Comparison of ENCODE assay signal across 10 cellular contexts in genomic region chr15:74242296-74242929, GRCh38. TPM values are rescaled to one million over a fixed set of nuclear protein-coding genes. Genes with fewer than 3 reads are reported as not detected.
DNase-seq lines count a peak whose midpoint lies in the region; ATAC-seq and TF ChIP-seq lines count a peak whose summit lies in the region.
"Had no signal": no experiment of that assay in that cellular context is flagged by ENCODE, and none has a peak within 500 bp of the region (broad histone marks: within the 10 kb centered on the region; RNA-seq: fewer than 3 reads in every experiment).

No MANE protein-coding gene starts in this region.

- no peak overlapping the region for H2BK15ac ChIP-seq in mesendoderm (replicated peaks; ENCODE audit: low read depth)

- in situ Hi-C loops in HAP-1 (cut with MboI; ENCODE audit: low sequenced_read_pairs) = no loop called here

- no peak for TF ChIP-seq CTCF in body of pancreas (IDR thresholded peaks at IDR 0.05)

- no peak overlapping the region for H4K8ac ChIP-seq in mesendoderm (ENCODE audit: low read depth, low read length)

- DNase-seq in HK-2 (ENCODE audit: unreplicated experiment) = peak; percentile 44
- peak; percentile 31 to 64 (median 43) for DNase-seq in body of pancreas
- peak; percentile 42 for DNase-seq in mesendoderm
- no peak for DNase-seq in RKO (ENCODE audit: low spot score)
- no peak for DNase-seq in HAP-1 (ENCODE audit: low spot score in 2 of 2)
- DNase-seq: hippocampal formation had no signal

- no peak overlapping the region for H3K4me2 ChIP-seq in mesendoderm (ENCODE audit: low read length)

- TF ChIP-seq POLR2A in body of pancreas (IDR thresholded peaks at IDR 0.05) = no peak

- peak overlapping the region; percentile 69 for H2AFZ ChIP-seq in ACC112 (ENCODE audit: low read length, unreplicated experiment)

- no peak overlapping the region for H4K5ac ChIP-seq in mesendoderm (ENCODE audit: low read length)

- no peak overlapping the region for H3K23ac ChIP-seq in mesendoderm (ENCODE audit: low read length)

- H3K4me1 ChIP-seq in ACC112 (ENCODE audit: control insufficient read depth, insufficient read depth, low read length, unreplicated experiment) = peaks cover 49% of the 10 kb centered on the region
- peaks cover 35% of the 10 kb centered on the region for H3K4me1 ChIP-seq in body of pancreas
- H3K4me1 ChIP-seq in mesendoderm (ENCODE audit: control insufficient read depth, low read depth, low read length) = peaks cover 35% of the 10 kb centered on the region
- H3K4me1 ChIP-seq in HAP-1 = peaks cover 16% of the 10 kb centered on the region

- H3K79me1 ChIP-seq in mesendoderm (ENCODE audit: low read length) = no peaks in the 10 kb centered on the region

- H3K27ac ChIP-seq in ACC112 (ENCODE audit: low read depth, low read length) = no peak overlapping the region
- peak overlapping the region in 1 of 4 donors; percentile 13 for H3K27ac ChIP-seq in body of pancreas
- H3K27ac ChIP-seq in mesendoderm (ENCODE audit: low read depth, low read length) = no peak overlapping the region

- H2AK5ac ChIP-seq in mesendoderm (ENCODE audit: low read length) = peak overlapping the region; percentile 35

- H2BK120ac ChIP-seq in mesendoderm (ENCODE audit: low read depth, low read length) = no peak overlapping the region

- H3K4ac ChIP-seq in mesendoderm (ENCODE audit: low read depth, low read length) = peak overlapping the region; percentile 5

- H3K79me2 ChIP-seq in ACC112 (ENCODE audit: control insufficient read depth, insufficient read depth, low read length, unreplicated experiment) = no peaks in the 10 kb centered on the region
- no peaks in the 10 kb centered on the region for H3K79me2 ChIP-seq in mesendoderm (ENCODE audit: control insufficient read depth, insufficient read depth, low read length)

- peak overlapping the region; percentile 4 for H3K9ac ChIP-seq in mesendoderm (ENCODE audit: low read length)

- H3K9me3 ChIP-seq in body of pancreas (no peaks in the 10 kb centered on the region), HAP-1 (no peaks in the 10 kb centered on the region)

- ATAC-seq in body of pancreas (no peak), GM19455 (IDR thresholded peaks at IDR 0.05; ENCODE audit: unreplicated experiment) (no peak), GM18870 (IDR thresholded peaks at IDR 0.05; ENCODE audit: unreplicated experiment) (no peak)

- H3K27me3 ChIP-seq in ACC112 (ENCODE audit: insufficient read depth, low read length) = no peaks in the 10 kb centered on the region
- peaks cover 0 to 7% of the 10 kb centered on the region in 2 donors for H3K27me3 ChIP-seq in body of pancreas
- H3K27me3 ChIP-seq in mesendoderm (ENCODE audit: insufficient read depth, low read length, poor library complexity) = no peaks in the 10 kb centered on the region
- H3K27me3 ChIP-seq in HAP-1 (ENCODE audit: low read depth) = no peaks in the 10 kb centered on the region

- H3K4me3 ChIP-seq in ACC112 (ENCODE audit: low read depth, low read length) (no peak overlapping the region), body of pancreas (no peak overlapping the region), mesendoderm (ENCODE audit: low read length) (no peak overlapping the region), HAP-1 (no peak overlapping the region)

- no peaks in the 10 kb centered on the region for H3K36me3 ChIP-seq in ACC112 (ENCODE audit: insufficient read depth, low read length)
- no peaks in the 10 kb centered on the region for H3K36me3 ChIP-seq in body of pancreas (replicated peaks in 1 of 2; ENCODE audit: insufficient read depth in 1 of 2, low read depth in 2 of 2)
- H3K36me3 ChIP-seq in mesendoderm (ENCODE audit: control insufficient read depth, insufficient read depth, low read length) = no peaks in the 10 kb centered on the region
- no peaks in the 10 kb centered on the region for H3K36me3 ChIP-seq in HAP-1 (replicated peaks)

- intact Hi-C loops in body of pancreas (cut with DNase I) = no loop called here

- WGBS in body of pancreas, 2 donors = 60 to 67% methylated on average over 3 to 10 of the region's 10 CpGs
- WGBS in mesendoderm (ENCODE audit: extremely low coverage, insufficient coverage, low lambda C conversion rate) = no CpG with 5 or more reads among the region's 10 CpGs

- H3K18ac ChIP-seq in mesendoderm (ENCODE audit: low read length) = peak overlapping the region; percentile 42

- H3K56ac ChIP-seq in mesendoderm (ENCODE audit: low read length) = peak overlapping the region; percentile 63

- peak overlapping the region; percentile 39 for H2BK5ac ChIP-seq in mesendoderm (ENCODE audit: low read length)

RNA-seq across cellular contexts. Expression of gene CCDC33, which starts 6.3 kb away (rescaled TPM):
- not detected for total RNA-seq in body of pancreas
- polyA plus RNA-seq in mesendoderm (2013, experiment 1 of 2) = 1.7 TPM
- 1.6 TPM for polyA plus RNA-seq in mesendoderm (2013, experiment 2 of 2)
- total RNA-seq: T-helper 2 cell treated with Interferon-gamma antibody and Interleukin-4, amounts not matched to agents 100 ng/mL and 5 ng/mL, for 36 hours had no signal

RNA-seq across cellular contexts. Expression of gene STRA6, which starts 39.8 kb away (rescaled TPM):
- total RNA-seq in body of pancreas = not detected
- polyA plus RNA-seq in mesendoderm (2013, experiment 1 of 2) = 4.4 TPM
- 4.5 TPM for polyA plus RNA-seq in mesendoderm (2013, experiment 2 of 2)
- total RNA-seq: T-helper 2 cell treated with Interferon-gamma antibody and Interleukin-4, amounts not matched to agents 100 ng/mL and 5 ng/mL, for 36 hours had no signal

Comparison
In these comparisons a context has a peak if more than half of its experiments do, and no peak if none do; other contexts are left out.
1. DNase-seq: peak in HK-2 (single experiment), body of pancreas (4 of 4) and mesendoderm (single experiment); none in RKO (single experiment) and HAP-1 (0 of 2).